ENCODE assay signal across 33 cellular contexts in genomic region chr16:3855142-3855541, GRCh38. TPM values are rescaled to one million over a fixed set of nuclear protein-coding genes. Genes with fewer than 3 reads are reported as not detected.
A peak's percentile ranks its signal among the peaks of the same experiment; 100 is the strongest.
DNase-seq lines count a peak whose midpoint lies in the region; ATAC-seq, FAIRE-seq and TF ChIP-seq lines count a peak whose summit lies in the region.
"Had no signal": no experiment of that assay in that cellular context is flagged by ENCODE, and none has a peak within 500 bp of the region (broad histone marks: within the 10 kb centered on the region; RNA-seq: fewer than 3 reads in every experiment).

No MANE protein-coding gene starts in this region.

- no peaks in the 10 kb centered on the region for H3K27me3 ChIP-seq in left ventricle myocardium inferior (ENCODE audit: low read depth)
- H3K27me3 ChIP-seq: brain microvascular endothelial cell, hepatocyte, MG63, tibial nerve had no signal

- no peak for FAIRE-seq in H54 (lab: Jason Lieb, UNC)
- FAIRE-seq: endothelial cell of umbilical vein, GM12878, GM19239 had no signal

- peak overlapping the region; percentile 78 for H3K27ac Mint-ChIP-seq in neural crest cell (ENCODE audit: unreplicated experiment)
- H3K27ac Mint-ChIP-seq: HFFc6 had no signal

- H3K9me3 Mint-ChIP-seq in neural crest cell, result no peaks in the 10 kb centered on the region
- H3K9me3 Mint-ChIP-seq: activated CD8-positive, alpha-beta T cell treated with anti-CD3 and anti-CD28 coated beads for 36 hours; activated T-helper 17 cell treated with anti-CD3 and anti-CD28 coated beads, Interleukin-2, amount 50 U/mL, for 72 hours; HFFc6 had no signal

- H3K4me3 ChIP-seq in left ventricle myocardium inferior, result no peak overlapping the region
- H3K4me3 ChIP-seq: GM12878, GM23248, hepatocyte, MG63, tibial nerve had no signal

- ATAC-seq in Right ventricle myocardium superior (ENCODE audit: poor library complexity) (no peak), left lobe of liver (peak; percentile 62)
- ATAC-seq: activated CD8-positive, alpha-beta T cell treated with anti-CD3 and anti-CD28 coated beads for 36 hours; activated T-helper 17 cell treated with anti-CD3 and anti-CD28 coated beads, Interleukin-2, amount 50 U/mL, for 72 hours; GM12878; Panc1; sciatic nerve had no signal

- intact Hi-C loops in left ventricle myocardium inferior (cut with micrococcal nuclease), result no loop called here
- intact Hi-C loops in Right ventricle myocardium superior (cut with DNase I), result no loop called here

- H3K4me3 Mint-ChIP-seq in neural crest cell, result no peak overlapping the region
- H3K4me3 Mint-ChIP-seq: activated CD4-positive, alpha-beta T cell treated with anti-CD3 and anti-CD28 coated beads for 36 hours; activated CD8-positive, alpha-beta T cell treated with anti-CD3 and anti-CD28 coated beads for 36 hours; activated T-helper 17 cell treated with anti-CD3 and anti-CD28 coated beads, Interleukin-2, amount 50 U/mL, for 72 hours; HFFc6 had no signal

- no peak for TF ChIP-seq POLR2A in H54 (IDR thresholded peaks at IDR 0.05; ENCODE audit: low read depth, low read length)

- no peak for TF ChIP-seq CTCF in left ventricle myocardium inferior (IDR thresholded peaks at IDR 0.05; ENCODE audit: borderline replicate concordance)
- no peak for TF ChIP-seq CTCF in neural crest cell (conservative IDR thresholded peaks at IDR 0.05)

- peaks cover 40% of the 10 kb centered on the region for H3K4me1 Mint-ChIP-seq in neural crest cell

- peak overlapping the region; percentile 28 for H3K27ac ChIP-seq in left ventricle myocardium inferior (replicated peaks)
- H3K27ac ChIP-seq: brain microvascular endothelial cell, GM23248, hepatocyte, KMS-11, tibial nerve had no signal

- H3K4me1 ChIP-seq in left ventricle myocardium inferior, result peaks cover 90% of the 10 kb centered on the region

- no peak for DNase-seq in left ventricle myocardium inferior
- DNase-seq in Right ventricle myocardium superior, result no peak
- DNase-seq in left lobe of liver (ENCODE audit: low spot score), result peak; percentile 81
- no peak for DNase-seq in neural crest cell (ENCODE audit: low read depth, low spot score)
- no peak for DNase-seq in H54 (ENCODE audit: insufficient read length, low spot score)
- no peak for DNase-seq in NCI-H748 treated with DMSO at 0.1 percent for 48 hours (lab: John Stamatoyannopoulos, UW)
- no peak for DNase-seq in activated CD4-positive, alpha-beta T cell treated with anti-CD3 and anti-CD28 coated beads for 1 hour
- no peak for DNase-seq in NCI-H1048 (lab: John Stamatoyannopoulos, UW)
- DNase-seq: activated CD4-positive, alpha-beta T cell treated with anti-CD3 and anti-CD28 coated beads for 36 hours; activated CD8-positive, alpha-beta memory T cell treated with anti-CD3 and anti-CD28 coated beads, Interleukin-2, amount 50 U/mL, for 48 hours; activated CD8-positive, alpha-beta T cell treated with anti-CD3 and anti-CD28 coated beads for 36 hours; activated naive CD4-positive, alpha-beta T cell treated with anti-CD3 and anti-CD28 coated beads, Interleukin-2, amount 50 U/mL, for 16 hours; amygdala; brain microvascular endothelial cell; GM23248; HFFc6; MG63; NCI-H1417; NCI-H2029 treated with DMSO at 0.1 percent for 48 hours; NCI-H2227 treated with DMSO at 0.1 percent for 48 hours; NCI-H526; SHP77; stimulated activated CD4-positive, alpha-beta T cell treated with anti-CD3 and anti-CD28 coated beads, Interleukin-12 subunit alpha, Interleukin-12 subunit beta, amount 100 ng/mL, for 4 hours; stimulated activated CD4-positive, alpha-beta T cell treated with anti-CD3 and anti-CD28 coated beads, Interleukin-2, amount 100 ng/mL, for 48 hours had no signal

- no peaks in the 10 kb centered on the region for H3K36me3 Mint-ChIP-seq in neural crest cell (ENCODE audit: low read depth)

- H3K36me3 ChIP-seq in left ventricle myocardium inferior, result peaks cover 7% of the 10 kb centered on the region

- no peaks in the 10 kb centered on the region for H3K27me3 Mint-ChIP-seq in neural crest cell (ENCODE audit: low read depth)
- H3K27me3 Mint-ChIP-seq: activated CD4-positive, alpha-beta T cell treated with anti-CD3 and anti-CD28 coated beads for 36 hours; activated CD8-positive, alpha-beta T cell treated with anti-CD3 and anti-CD28 coated beads for 36 hours; activated T-helper 17 cell treated with anti-CD3 and anti-CD28 coated beads, Interleukin-2, amount 50 U/mL, for 72 hours had no signal

- no peaks in the 10 kb centered on the region for H3K9me3 ChIP-seq in left ventricle myocardium inferior (replicated peaks)
- H3K9me3 ChIP-seq: MG63, tibial nerve had no signal

RNA-seq across cellular contexts. Expression of gene CREBBP, which starts 25.4 kb away (rescaled TPM):
- total RNA-seq in left ventricle myocardium inferior (33.5 TPM), Right ventricle myocardium superior (35.3 TPM), left lobe of liver (30.3 TPM), neural crest cell (84.7 and 97.6 TPM in 2 replicates)
